29 cellular contexts compared by ENCODE assay signal in genomic region chr22:39738746-39739145, GRCh38.
DNase-seq lines count a peak whose midpoint lies in the region; ATAC-seq and TF ChIP-seq lines count a peak whose summit lies in the region.
"Had no signal": no experiment of that assay in that cellular context is flagged by ENCODE, and none has a peak within 500 bp of the region (broad histone marks: within the 10 kb centered on the region; RNA-seq: fewer than 3 reads in every experiment).

No MANE protein-coding gene starts in this region.

- H3K9me3 ChIP-seq in AG04450 (ENCODE audit: control insufficient read depth, insufficient read depth, low read length) (no peaks in the 10 kb centered on the region), hepatocyte (ENCODE audit: low read depth) (no peaks in the 10 kb centered on the region)
- H3K9me3 ChIP-seq: adrenal gland, colonic mucosa, vagina had no signal

- no peak overlapping the region for H2AFZ ChIP-seq in hepatocyte
- H2AFZ ChIP-seq: PC-9 had no signal

- POLR2A ChIA-PET in AG04450 (lab: Yijun Ruan, JAX), result interaction anchor here (0.8 kb wide), 1 partner anchor 10 kb away, joined by 3 read pairs; no protein-coding TSS in a partner anchor

- no peaks in the 10 kb centered on the region; the same call in 1 of the 2 replicates for H3K36me3 Mint-ChIP-seq in HFFc6 (ENCODE audit: low read depth)

- no peaks in the 10 kb centered on the region for H3K9me3 Mint-ChIP-seq in HFFc6

- H3K9me2 ChIP-seq in hepatocyte (replicated peaks; ENCODE audit: insufficient read depth), result no peaks in the 10 kb centered on the region

- H3K27ac Mint-ChIP-seq in HFFc6, result no peak overlapping the region
- H3K27ac Mint-ChIP-seq: activated CD4-positive, alpha-beta T cell treated with anti-CD3 and anti-CD28 coated beads, Interleukin-2, amount 10 ng/mL, durations not matched to agents 24 days and 14 days; progenitor cell of endocrine pancreas had no signal

- no peak for ATAC-seq in Right ventricle myocardium inferior
- ATAC-seq: stimulated activated naive CD8-positive, alpha-beta T cell treated with anti-CD3 and anti-CD28 coated beads, Interleukin-15, Interleukin-2, amounts not matched to agents 100 U/mL and 50 U/mL, for 24 hours had no signal

- 82% methylated on average over 1 of the region's 1 CpG for WGBS in hepatocyte (ENCODE audit: low lambda C conversion rate, missing lambda C conversion rate)

- H3K79me2 ChIP-seq in hepatocyte, result no peaks in the 10 kb centered on the region

- H3K4me3 ChIP-seq in AG04450 (ENCODE audit: low read depth, low read length) (no peak overlapping the region), cardiac fibroblast (replicated peaks in 1 of 2; ENCODE audit: low read depth in 2 of 2, low read length in 2 of 2) (no peak overlapping the region), hepatocyte (no peak overlapping the region)
- H3K4me3 ChIP-seq: adrenal gland, colonic mucosa, left ventricle myocardium inferior, PC-9, sigmoid colon, vagina had no signal

- H3K4me3 Mint-ChIP-seq in HFFc6, result no peak overlapping the region
- H3K4me3 Mint-ChIP-seq: activated CD4-positive, alpha-beta T cell treated with anti-CD3 and anti-CD28 coated beads, Interleukin-2, amount 10 ng/mL, durations not matched to agents 24 days and 14 days had no signal

- CTCF ChIA-PET in AG04450 (lab: Charles Lee), result interaction anchor here (1.6 kb wide), 1 partner anchor 286 kb away, joined by 5 read pairs; no protein-coding TSS in a partner anchor

- H3K4me1 ChIP-seq in hepatocyte (ENCODE audit: insufficient read depth), result no peaks in the 10 kb centered on the region
- H3K4me1 ChIP-seq: adrenal gland, colonic mucosa, left ventricle myocardium inferior, sigmoid colon, vagina had no signal

- H3K4me2 ChIP-seq in hepatocyte, result no peak overlapping the region
- H3K4me2 ChIP-seq: PC-9 had no signal

- H3K36me3 ChIP-seq in hepatocyte (replicated peaks; ENCODE audit: insufficient read depth, low read depth), result no peaks in the 10 kb centered on the region
- H3K36me3 ChIP-seq: adrenal gland, colonic mucosa, left ventricle myocardium inferior, sigmoid colon, vagina, WERI-Rb-1 had no signal

- TF ChIP-seq CTCF in AG04450 (IDR thresholded peaks at IDR 0.05; ENCODE audit: low read depth, low read length), result no peak
- TF ChIP-seq CTCF in HFFc6 (IDR thresholded peaks at IDR 0.05), result no peak
- no peak for TF ChIP-seq CTCF in cardiac fibroblast (IDR thresholded peaks at IDR 0.05; ENCODE audit: low read depth, low read length)
- TF ChIP-seq CTCF in hepatocyte (IDR thresholded peaks at IDR 0.05; ENCODE audit: poor library complexity), result no peak

- no peak overlapping the region for H3K27ac ChIP-seq in AG04450 (ENCODE audit: low read depth, low read length)
- no peak overlapping the region for H3K27ac ChIP-seq in hepatocyte
- H3K27ac ChIP-seq in substantia nigra (ENCODE audit: low read depth, low read length, poor library complexity, severe bottlenecking), result no peak overlapping the region
- H3K27ac ChIP-seq: adrenal gland, colonic mucosa, left ventricle myocardium inferior, PC-9, sigmoid colon, vagina, WERI-Rb-1 had no signal

- H3K27me3 ChIP-seq in AG04450 (ENCODE audit: control insufficient read depth, insufficient read depth, low read length), result peaks cover 13% of the 10 kb centered on the region
- no peaks in the 10 kb centered on the region for H3K27me3 ChIP-seq in hepatocyte
- H3K27me3 ChIP-seq: colonic mucosa, vagina had no signal

- H3K27me3 Mint-ChIP-seq in HFFc6 (ENCODE audit: insufficient read depth), result peaks cover 26% of the 10 kb centered on the region

- intact Hi-C loops in Right ventricle myocardium inferior (cut with DNase I), result no loop called here

- H3K4me1 Mint-ChIP-seq in HFFc6 (ENCODE audit: low read depth), result no peaks in the 10 kb centered on the region
- H3K4me1 Mint-ChIP-seq: activated CD4-positive, alpha-beta T cell treated with anti-CD3 and anti-CD28 coated beads, Interleukin-2, amount 10 ng/mL, durations not matched to agents 24 days and 14 days had no signal

- H4K20me1 ChIP-seq in hepatocyte (ENCODE audit: insufficient read depth, poor library complexity, severe bottlenecking), result no peaks in the 10 kb centered on the region

- DNase-seq in AG04450 (ENCODE audit: low read depth, low spot score), result peak; percentile 44
- DNase-seq in HFFc6, result peak; percentile 53
- DNase-seq in cardiac fibroblast (ENCODE audit: low read depth in 2 of 2), result peak; percentile 30 to 52
- DNase-seq in hepatocyte (ENCODE audit: low spot score), result peak; percentile 30
- no peak for DNase-seq in SHP77 treated with DMSO at 0.1 percent for 48 hours (lab: John Stamatoyannopoulos, UW)
- no peak for DNase-seq in substantia nigra (lab: John Stamatoyannopoulos, UW)
- DNase-seq in AG20443 (ENCODE audit: low spot score), result no peak
- no peak for DNase-seq in Right ventricle myocardium inferior (ENCODE audit: missing footprints)
- DNase-seq: activated T-cell treated with anti-CD3 and anti-CD28 coated beads, Interleukin-2, amount 50 U/mL, for 48 hours; adrenal gland; colonic mucosa; DMS53; effector memory CD4-positive, alpha-beta T cell; islet precursor cell; Karpas-422; left ventricle myocardium inferior; NCI-H524 treated with DMSO at 0.1 percent for 48 hours; NK-92 treated with Interleukin-12 subunit alpha and Interleukin-12 subunit beta, amount 100 ng/mL, for 24 hours; PC-9; SIG-M5; sigmoid colon; stimulated activated CD4-positive, alpha-beta T cell treated with anti-CD3 and anti-CD28 coated beads, Interleukin-15, amount 100 ng/mL, for 24 hours; stimulated activated naive CD8-positive, alpha-beta T cell treated with anti-CD3 and anti-CD28 coated beads, Interleukin-15, Interleukin-2, amounts not matched to agents 100 U/mL and 50 U/mL, for 24 hours; SW 1271; T1000; WERI-Rb-1 had no signal

Comparison
In these comparisons a context has a peak if more than half of its experiments do, and no peak if none do; other contexts are left out.
1. DNase-seq: peak in AG04450 (single experiment), HFFc6 (single experiment), cardiac fibroblast (2 of 2) and hepatocyte (single experiment); none in SHP77 treated with DMSO at 0.1 percent for 48 hours (single experiment), substantia nigra (0 of 49), AG20443 (single experiment) and Right ventricle myocardium inferior (single experiment).